In the genomic region with DNA sequence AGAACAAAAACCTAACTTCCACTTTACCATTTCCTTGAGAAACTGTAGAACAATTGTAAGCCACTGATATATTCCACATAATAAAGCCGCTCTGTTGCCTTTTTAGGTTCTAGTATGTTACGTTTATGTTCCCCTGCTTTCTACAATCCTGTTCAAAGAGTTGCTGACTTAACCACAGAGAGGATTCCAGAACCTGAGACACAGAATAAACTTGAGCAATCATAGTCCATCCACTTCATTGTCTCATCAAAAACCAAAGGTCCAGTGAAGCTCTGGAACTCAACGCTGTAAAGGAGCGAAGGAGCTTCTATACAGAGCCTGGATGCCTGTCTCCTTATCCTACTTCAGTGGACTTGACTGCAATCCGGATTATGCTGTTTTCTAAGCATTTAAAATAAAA, we compare ENCODE assay signal across 1 cellular context.
TF ChIP-seq lines count a peak whose summit lies in the region.

No MANE protein-coding gene starts in this region.

TF ChIP-seq in IMR-90, 13 proteins besides CTCF, POLR2A, EP300 and RAD21:
- TF ChIP-seq CEBPB (IDR thresholded peaks at IDR 0.05; ENCODE audit: low read depth, low read length) (peak; percentile 67), RCOR1 (IDR thresholded peaks at IDR 0.05; ENCODE audit: insufficient replicate concordance, low read length) (no peak)
